Comparison of ENCODE assay signal across 15 cellular contexts in genomic region chr3:186225603-186226002, GRCh38.
DNase-seq lines count a peak whose midpoint lies in the region; ATAC-seq and TF ChIP-seq lines count a peak whose summit lies in the region.
"Had no signal": no experiment of that assay in that cellular context is flagged by ENCODE, and none has a peak within 500 bp of the region (broad histone marks: within the 10 kb centered on the region; RNA-seq: fewer than 3 reads in every experiment).

No MANE protein-coding gene starts in this region.

- H3K4me1 Mint-ChIP-seq in nephron progenitor cell: peaks cover 29% of the 10 kb centered on the region
- H3K4me1 Mint-ChIP-seq in endothelial cell (ENCODE audit: unreplicated experiment): no peaks in the 10 kb centered on the region
- H3K4me1 Mint-ChIP-seq: activated CD4-positive, alpha-beta T cell treated with anti-CD3 and anti-CD28 coated beads for 36 hours; central memory CD8-positive, alpha-beta T cell had no signal

- H3K9me3 Mint-ChIP-seq in nephron progenitor cell (no peaks in the 10 kb centered on the region), endothelial cell (ENCODE audit: unreplicated experiment) (no peaks in the 10 kb centered on the region)
- H3K9me3 Mint-ChIP-seq: central memory CD8-positive, alpha-beta T cell; mesothelial cell of epicardium had no signal

- in situ Hi-C loops in GM13977 (cut with MboI; ENCODE audit: low pct_unique_long_range_greater_than_20kb, low sequenced_read_pairs, unreplicated experiment): no loop called here

- H3K36me3 Mint-ChIP-seq in nephron progenitor cell (ENCODE audit: low read depth) (no peaks in the 10 kb centered on the region), endothelial cell (ENCODE audit: low read depth, unreplicated experiment) (no peaks in the 10 kb centered on the region)
- H3K36me3 Mint-ChIP-seq: mesothelial cell of epicardium had no signal

- ATAC-seq in GM21786 (IDR thresholded peaks at IDR 0.05; ENCODE audit: unreplicated experiment): peak; percentile 63
- ATAC-seq in HG03159 (IDR thresholded peaks at IDR 0.05; ENCODE audit: unreplicated experiment): peak; percentile 55
- no peak for ATAC-seq in GM19324 (IDR thresholded peaks at IDR 0.05; ENCODE audit: low FRiP score, unreplicated experiment)
- ATAC-seq: activated CD4-positive, alpha-beta T cell treated with anti-CD3 and anti-CD28 coated beads for 36 hours had no signal

- DNase-seq in GM13977 (ENCODE audit: low spot score) (peak; percentile 49), nephron progenitor cell (no peak), inferior parietal cortex (ENCODE audit: extremely low spot score) (no peak), endothelial cell (ENCODE audit: low spot score) (no peak)
- DNase-seq in effector CD8-positive, alpha-beta T cell (lab: John Stamatoyannopoulos, UW): no peak
- DNase-seq: activated CD4-positive, alpha-beta T cell treated with anti-CD3 and anti-CD28 coated beads for 36 hours; MV-4-11; NCI-H2107; nucleus accumbens; Right ventricle myocardium superior had no signal

- H3K27ac Mint-ChIP-seq in nephron progenitor cell (peak overlapping the region; percentile 35), endothelial cell (ENCODE audit: unreplicated experiment) (no peak overlapping the region)
- H3K27ac Mint-ChIP-seq: activated CD4-positive, alpha-beta T cell treated with anti-CD3 and anti-CD28 coated beads for 36 hours; mesothelial cell of epicardium had no signal

- TF ChIP-seq CTCF in GM13977 (IDR thresholded peaks at IDR 0.05; ENCODE audit: extremely low read depth, insufficient read depth, missing control alignments) (no peak), nephron progenitor cell (IDR thresholded peaks at IDR 0.05) (no peak), endothelial cell (IDR thresholded peaks at IDR 0.05; ENCODE audit: unreplicated experiment) (no peak)

- peaks cover 18% of the 10 kb centered on the region for H3K27me3 Mint-ChIP-seq in nephron progenitor cell (ENCODE audit: low read depth, poor library complexity)
- peaks cover 2% of the 10 kb centered on the region for H3K27me3 Mint-ChIP-seq in endothelial cell (ENCODE audit: unreplicated experiment)

- H3K4me3 Mint-ChIP-seq in nephron progenitor cell (no peak overlapping the region), endothelial cell (ENCODE audit: unreplicated experiment) (no peak overlapping the region)
- H3K4me3 Mint-ChIP-seq: activated CD4-positive, alpha-beta T cell treated with anti-CD3 and anti-CD28 coated beads for 36 hours; central memory CD8-positive, alpha-beta T cell; mesothelial cell of epicardium had no signal
